Comparison of ENCODE assay signal across 15 cellular contexts in genomic region chr5:138470322-138471285, GRCh38. TPM values are rescaled to one million over a fixed set of nuclear protein-coding genes. Genes with fewer than 3 reads are reported as not detected.
A peak's percentile ranks its signal among the peaks of the same experiment; 100 is the strongest.
DNase-seq lines count a peak whose midpoint lies in the region; ATAC-seq, FAIRE-seq and TF ChIP-seq lines count a peak whose summit lies in the region.
"Had no signal": no experiment of that assay in that cellular context is flagged by ENCODE, and none has a peak within 500 bp of the region (broad histone marks: within the 10 kb centered on the region; RNA-seq: fewer than 3 reads in every experiment).

No MANE protein-coding gene starts in this region.

- POLR2A ChIA-PET in HepG2 (lab: Yijun Ruan, JAX) (interaction anchor here (2.2 kb wide), 1 partner anchor 22 kb away, joined by 7 read pairs; no protein-coding TSS in a partner anchor), GM10248 (lab: Yijun Ruan, JAX) (no interaction called here)

- H3K27ac ChIP-seq in HepG2 (ENCODE audit: extremely low read length, insufficient read depth, low read length) (no peak overlapping the region), right lobe of liver (no peak overlapping the region), body of pancreas (no peak overlapping the region), lower lobe of right lung (no peak overlapping the region)
- H3K27ac ChIP-seq: colonic mucosa, KMS-11 had no signal

- WGBS in HepG2 (ENCODE audit: low lambda C conversion rate), result 55% methylated on average over 4 of the region's 4 CpGs
- WGBS in right lobe of liver (ENCODE audit: insufficient coverage, low coverage, low lambda C conversion rate, missing lambda C conversion rate), result 39% methylated on average over 3 of the region's 4 CpGs
- 77 to 79% methylated on average over 4 of the region's 4 CpGs for WGBS in body of pancreas, 2 donors

- H3K4me3 Mint-ChIP-seq in CD14-positive monocyte, result no peak overlapping the region
- H3K4me3 Mint-ChIP-seq: activated CD8-positive, alpha-beta T cell treated with anti-CD3 and anti-CD28 coated beads, Interleukin-2, amount 10 ng/mL, durations not matched to agents 7 days and 5 days; activated naive CD4-positive, alpha-beta T cell treated with anti-CD3 and anti-CD28 coated beads, Interleukin-2, amount 50 U/mL, for 24 hours; natural killer cell had no signal

- TF ChIP-seq EP300 in HepG2 (IDR thresholded peaks at IDR 0.05; ENCODE audit: low read depth in 2 of 2, low read length in 2 of 2) (no peak), HepG2 (CRISPR knock-in tag; IDR thresholded peaks at IDR 0.05; ENCODE audit: borderline replicate concordance) (no peak)

- ATAC-seq in HepG2 (peak; percentile 7), right lobe of liver (no peak), body of pancreas (no peak), lower lobe of right lung (peak; percentile 23 to 32), GM19397 (IDR thresholded peaks at IDR 0.05; ENCODE audit: unreplicated experiment) (no peak)
- ATAC-seq: activated CD8-positive, alpha-beta T cell treated with anti-CD3 and anti-CD28 coated beads, Interleukin-2, amount 10 ng/mL, durations not matched to agents 7 days and 5 days had no signal

- peaks cover 0 to 7% of the 10 kb centered on the region in 2 experiments; a peak in 2 of 5 replicates for H3K36me3 ChIP-seq in HepG2 (replicated peaks in 1 of 2; ENCODE audit: control insufficient read depth in 1 of 2, insufficient read depth in 2 of 2, low read length in 2 of 2)
- H3K36me3 ChIP-seq in right lobe of liver, result no peaks in the 10 kb centered on the region
- no peaks in the 10 kb centered on the region for H3K36me3 ChIP-seq in body of pancreas (replicated peaks in 1 of 2; ENCODE audit: insufficient read depth in 1 of 2, low read depth in 2 of 2)
- peaks cover 7% of the 10 kb centered on the region for H3K36me3 ChIP-seq in lower lobe of right lung
- H3K36me3 ChIP-seq: colonic mucosa had no signal

- H3K9me3 Mint-ChIP-seq in CD14-positive monocyte, result peaks cover 0 to 15% (median 5%) of the 10 kb centered on the region in 7 donors
- H3K9me3 Mint-ChIP-seq: activated naive CD4-positive, alpha-beta T cell treated with anti-CD3 and anti-CD28 coated beads, Interleukin-2, amount 50 U/mL, for 24 hours; natural killer cell had no signal

- no peak for TF ChIP-seq CTCF in HepG2 (CRISPR knock-in tag; IDR thresholded peaks at IDR 0.05)
- no peak for TF ChIP-seq CTCF in right lobe of liver (IDR thresholded peaks at IDR 0.05)
- TF ChIP-seq CTCF in body of pancreas (IDR thresholded peaks at IDR 0.05), result no peak
- TF ChIP-seq CTCF in lower lobe of right lung (IDR thresholded peaks at IDR 0.05), result no peak
- no peak for TF ChIP-seq CTCF in CD14-positive monocyte (IDR thresholded peaks at IDR 0.05)
- TF ChIP-seq CTCF in GM10248 (IDR thresholded peaks at IDR 0.05; ENCODE audit: control extremely low read depth, extremely low read depth, low read depth, missing control alignments), result no peak

- peaks cover 18 to 23% of the 10 kb centered on the region in 2 donors for H3K36me3 Mint-ChIP-seq in CD14-positive monocyte
- H3K36me3 Mint-ChIP-seq: natural killer cell had no signal

- H3K4me1 Mint-ChIP-seq in CD14-positive monocyte, result peaks cover 27% of the 10 kb centered on the region

- CTCF ChIA-PET in HepG2 (lab: Yijun Ruan, JAX; ENCODE audit: low intra/inter-chr PET ratio, low total read pairs), result no interaction called here
- CTCF ChIA-PET in GM10248 (lab: Yijun Ruan, JAX), result interaction anchor here (0.8 to 9.3 kb wide), 2 partner anchors 21 to 33 kb away, joined by 3 to 42 read pairs; no protein-coding TSS in a partner anchor

- H3K27me3 Mint-ChIP-seq in CD14-positive monocyte (ENCODE audit: low read depth in 3 of 3), result peaks cover 24 to 46% (median 37%) of the 10 kb centered on the region in 3 donors
- H3K27me3 Mint-ChIP-seq: activated naive CD4-positive, alpha-beta T cell treated with anti-CD3 and anti-CD28 coated beads, Interleukin-2, amount 50 U/mL, for 24 hours had no signal

- TF ChIP-seq RAD21 in HepG2 (CRISPR knock-in tag; IDR thresholded peaks at IDR 0.05), result no peak

- H3K4me1 ChIP-seq in HepG2 (ENCODE audit: insufficient read depth, low read length) (peaks cover 52% of the 10 kb centered on the region), right lobe of liver (peaks cover 0 to 12% (median 5%) of the 10 kb centered on the region in 4 donors), body of pancreas (peaks cover 17% of the 10 kb centered on the region), lower lobe of right lung (peaks cover 29% of the 10 kb centered on the region)
- H3K4me1 ChIP-seq: colonic mucosa had no signal

- no peak overlapping the region for H3K4me2 ChIP-seq in HepG2 (ENCODE audit: low read depth, low read length)
- H3K4me2 ChIP-seq: KMS-11 had no signal

- in situ Hi-C loops in HepG2 (cut with HindIII; ENCODE audit: extremely low pct_ligation_motif_present, low pct_unique_long_range_greater_than_20kb), result no loop called here

- intact Hi-C loops in HepG2 (cut with micrococcal nuclease; ENCODE audit: unreplicated experiment), result loop anchor here (1.0 kb wide), 1 partner anchor 33 kb away; no protein-coding TSS in a partner anchor
- intact Hi-C loops in right lobe of liver (cut with DNase I), result no loop called here
- intact Hi-C loops in body of pancreas (cut with DNase I), result no loop called here
- intact Hi-C loops in lower lobe of right lung (cut with DNase I), result no loop called here
- intact Hi-C loops in CD14-positive monocyte (cut with micrococcal nuclease), result no loop called here

- H3K9ac ChIP-seq in HepG2 (ENCODE audit: insufficient read depth, low read depth, low read length), result no peak overlapping the region
- H3K9ac ChIP-seq: KMS-11 had no signal

- H3K9me3 ChIP-seq in HepG2 (ENCODE audit: low read length) (no peaks in the 10 kb centered on the region), right lobe of liver (no peaks in the 10 kb centered on the region), body of pancreas (no peaks in the 10 kb centered on the region), lower lobe of right lung (no peaks in the 10 kb centered on the region)
- H3K9me3 ChIP-seq: colonic mucosa had no signal

- H3K27me3 ChIP-seq in HepG2 (ENCODE audit: control insufficient read depth in 1 of 2, insufficient read depth in 2 of 2, low read length in 2 of 2) (0 out of 5 replicates have a peak, but pooled peaks cover 0 to 2% of the 10 kb centered on the region in 2 experiments), right lobe of liver (no peaks in the 10 kb centered on the region), body of pancreas (no peaks in the 10 kb centered on the region), lower lobe of right lung (ENCODE audit: low read depth) (no peaks in the 10 kb centered on the region)
- H3K27me3 ChIP-seq: colonic mucosa had no signal

- peak overlapping the region in 2 of 7 donors; percentile 63 to 82 for H3K27ac Mint-ChIP-seq in CD14-positive monocyte
- H3K27ac Mint-ChIP-seq: activated CD8-positive, alpha-beta T cell treated with anti-CD3 and anti-CD28 coated beads, Interleukin-2, amount 10 ng/mL, durations not matched to agents 7 days and 5 days; activated naive CD4-positive, alpha-beta T cell treated with anti-CD3 and anti-CD28 coated beads, Interleukin-2, amount 50 U/mL, for 24 hours; natural killer cell had no signal

- H3K4me3 ChIP-seq in HepG2 (replicated peaks in 1 of 3; ENCODE audit: insufficient read depth in 1 of 3, low read depth in 2 of 3, low read length in 3 of 3) (no peak overlapping the region), right lobe of liver (no peak overlapping the region), body of pancreas (no peak overlapping the region), lower lobe of right lung (no peak overlapping the region)
- H3K4me3 ChIP-seq: colonic mucosa had no signal

- no peak for FAIRE-seq in HepG2 (lab: Jason Lieb, UNC)

- H3K79me2 ChIP-seq in HepG2 (ENCODE audit: insufficient read depth, low read length), result peaks cover 3% of the 10 kb centered on the region

- peaks cover 3% of the 10 kb centered on the region; the same call in 1 of the 2 replicates for H4K20me1 ChIP-seq in HepG2 (ENCODE audit: insufficient read depth, low read length)

- no TSS peak for BruUV-seq in HepG2 (replicated peaks; lab: Mats Ljungman, UMichigan)

- peak in 1 of 2 experiments; percentile 80; a peak in 1 of 4 replicates for TF ChIP-seq POLR2A in HepG2 (IDR thresholded peaks at IDR 0.05; ENCODE audit: insufficient read depth in 1 of 2, low read depth in 2 of 2, low read length in 2 of 2)
- no peak for TF ChIP-seq POLR2A in right lobe of liver (IDR thresholded peaks at IDR 0.05)
- peak in 2 of 3 donors; percentile 49 to 76 for TF ChIP-seq POLR2A in body of pancreas (IDR thresholded peaks at IDR 0.05)

- DNase-seq in HepG2 (ENCODE audit: low spot score) (no peak), right lobe of liver (no peak), body of pancreas (peak in 2 of 4 donors; percentile 41 to 77), lower lobe of right lung (peak; percentile 38), CD14-positive monocyte (ENCODE audit: low spot score) (no peak), GM10248 (ENCODE audit: extremely low spot score) (no peak), SHP77 (lab: John Stamatoyannopoulos, UW) (no peak)
- DNase-seq: activated CD8-positive, alpha-beta T cell treated with anti-CD3 and anti-CD28 coated beads, Interleukin-2, amount 10 ng/mL, durations not matched to agents 7 days and 5 days; colonic mucosa; natural killer cell; NCI-H1930; NK-92 treated with Interleukin-12 subunit alpha and Interleukin-12 subunit beta, amount 100 ng/mL, for 24 hours had no signal

- H2AFZ ChIP-seq in HepG2 (ENCODE audit: low read length), result no peak overlapping the region

RNA-seq across cellular contexts. Expression of gene EGR1, which starts 5.3 kb away (rescaled TPM):
- total RNA-seq in HepG2 (2016; rRNA removed; fragmentation: Illumina TruSeq; extraction: Trizol) (4.5 and 5.6 TPM in 2 replicates), right lobe of liver (10 to 100 TPM in 5 of 6 experiments, 1 to 10 TPM in 1; 6.6 to 72.9 (median 16.6) TPM), body of pancreas (100 to 1,000 TPM in 1 of 2 donors, 10 to 100 TPM in 1; 51.1 to 139 TPM), lower lobe of right lung (78.2 TPM)
- 1.2 and 1.5 TPM in 2 replicates for total RNA-seq in HepG2 (2016; cell fraction: cytosol; rRNA removed; fragmentation: Illumina TruSeq; extraction: Trizol; ENCODE audit: low read depth)
- total RNA-seq in HepG2 (2016; cell fraction: insoluble cytoplasmic fraction; rRNA removed; fragmentation: Illumina TruSeq; extraction: Trizol), result 3.9 and 5.3 TPM in 2 replicates
- total RNA-seq in HepG2 (2016; cell fraction: membrane; rRNA removed; fragmentation: Illumina TruSeq; extraction: Trizol), result 6.1 and 7.2 TPM in 2 replicates
- 12.2 and 14.1 TPM in 2 replicates for total RNA-seq in HepG2 (2016; cell fraction: nucleus; rRNA removed; fragmentation: Illumina TruSeq; extraction: Trizol)
- polyA plus RNA-seq in HepG2 (2011; rRNA removed) (4.1 and 6.0 TPM in 2 replicates), CD14-positive monocyte (100 to 1,000 TPM in 1 of 2 donors, 1 to 10 TPM in 1; 8.4 to 105 TPM)
- polyA plus RNA-seq in HepG2 (2011; cell fraction: cytosol; rRNA removed), result 3.2 TPM in 2 replicates
- polyA plus RNA-seq in HepG2 (2011; cell fraction: nucleus; rRNA removed), result 15.1 and 28.0 TPM in 2 replicates
- 8.0 and 12.9 TPM in 2 replicates for polyA plus RNA-seq in HepG2 (2012)
- 7.1 and 8.0 TPM in 2 replicates for polyA plus RNA-seq in HepG2 (2016; cell fraction: cytosol; fragmentation: Illumina TruSeq; extraction: Trizol; ENCODE audit: low read depth)
- polyA plus RNA-seq in HepG2 (2016; cell fraction: insoluble cytoplasmic fraction; fragmentation: Illumina TruSeq; extraction: Trizol; ENCODE audit: low read depth), result 24.2 and 37.9 TPM in 2 replicates
- 26.2 and 30.0 TPM in 2 replicates for polyA plus RNA-seq in HepG2 (2016; cell fraction: membrane; fragmentation: Illumina TruSeq; extraction: Trizol; ENCODE audit: low read depth)
- 86.2 and 90.3 TPM in 2 replicates for polyA plus RNA-seq in HepG2 (2016; cell fraction: nucleus; fragmentation: Illumina TruSeq; extraction: Trizol; ENCODE audit: insufficient read depth, low read depth)
- 0.91 and 8.0 TPM in 2 replicates for polyA minus RNA-seq in HepG2 (2011; rRNA and poly(A)+ RNA removed; ENCODE audit: low replicate concordance)
- polyA minus RNA-seq in HepG2 (2011; cell fraction: cytosol; rRNA and poly(A)+ RNA removed), result 7.8 and 10.3 TPM in 2 replicates
- 5.7 and 14.2 TPM in 2 replicates for polyA minus RNA-seq in HepG2 (2011; cell fraction: nucleus; rRNA and poly(A)+ RNA removed)

RNA-seq across cellular contexts. Expression of gene REEP2, which starts 31.7 kb away (rescaled TPM):
- total RNA-seq in HepG2 (2016; rRNA removed; fragmentation: Illumina TruSeq; extraction: Trizol) (3.8 and 5.3 TPM in 2 replicates), right lobe of liver (not detected), body of pancreas (10 to 100 TPM in 1 of 2 donors, 1 to 10 TPM in 1; 1.8 to 11.2 TPM), lower lobe of right lung (0.80 TPM)
- total RNA-seq in HepG2 (2016; cell fraction: cytosol; rRNA removed; fragmentation: Illumina TruSeq; extraction: Trizol; ENCODE audit: low read depth), result 9.0 and 9.4 TPM in 2 replicates
- total RNA-seq in HepG2 (2016; cell fraction: insoluble cytoplasmic fraction; rRNA removed; fragmentation: Illumina TruSeq; extraction: Trizol), result 3.9 and 5.8 TPM in 2 replicates
- total RNA-seq in HepG2 (2016; cell fraction: membrane; rRNA removed; fragmentation: Illumina TruSeq; extraction: Trizol), result 14.7 TPM in 2 replicates
- total RNA-seq in HepG2 (2016; cell fraction: nucleus; rRNA removed; fragmentation: Illumina TruSeq; extraction: Trizol), result 3.5 and 4.5 TPM in 2 replicates
- polyA plus RNA-seq in HepG2 (2011; rRNA removed) (7.8 and 9.2 TPM in 2 replicates), CD14-positive monocyte (not detected)
- polyA plus RNA-seq in HepG2 (2011; cell fraction: cytosol; rRNA removed), result 6.4 and 8.0 TPM in 2 replicates
- 11.6 and 14.0 TPM in 2 replicates for polyA plus RNA-seq in HepG2 (2011; cell fraction: nucleus; rRNA removed)
- polyA plus RNA-seq in HepG2 (2012), result 6.1 and 6.7 TPM in 2 replicates
- polyA plus RNA-seq in HepG2 (2016; cell fraction: cytosol; fragmentation: Illumina TruSeq; extraction: Trizol; ENCODE audit: low read depth), result 19.5 and 20.0 TPM in 2 replicates
- polyA plus RNA-seq in HepG2 (2016; cell fraction: insoluble cytoplasmic fraction; fragmentation: Illumina TruSeq; extraction: Trizol; ENCODE audit: low read depth), result 6.3 and 6.4 TPM in 2 replicates
- polyA plus RNA-seq in HepG2 (2016; cell fraction: membrane; fragmentation: Illumina TruSeq; extraction: Trizol; ENCODE audit: low read depth), result 24.8 and 25.5 TPM in 2 replicates
- 14.2 and 15.5 TPM in 2 replicates for polyA plus RNA-seq in HepG2 (2016; cell fraction: nucleus; fragmentation: Illumina TruSeq; extraction: Trizol; ENCODE audit: insufficient read depth, low read depth)
- 11.3 TPM in 1 of 2 replicates, not detected in the other for polyA minus RNA-seq in HepG2 (2011; rRNA and poly(A)+ RNA removed; ENCODE audit: low replicate concordance)
- 4.0 and 5.3 TPM in 2 replicates for polyA minus RNA-seq in HepG2 (2011; cell fraction: cytosol; rRNA and poly(A)+ RNA removed)
- polyA minus RNA-seq in HepG2 (2011; cell fraction: nucleus; rRNA and poly(A)+ RNA removed), result 3.1 and 6.0 TPM in 2 replicates

Comparison
In these comparisons a context has a peak if more than half of its experiments do, and no peak if none do; other contexts are left out.
1. ATAC-seq: peak in HepG2 (single experiment) and lower lobe of right lung (2 of 2); none in right lobe of liver (0 of 4), body of pancreas (single experiment) and GM19397 (single experiment).